ENCODE assay signal across 21 cellular contexts in genomic region chr1:61341426-61341825, GRCh38.
A peak's percentile ranks its signal among the peaks of the same experiment; 100 is the strongest.
DNase-seq lines count a peak whose midpoint lies in the region; ATAC-seq and TF ChIP-seq lines count a peak whose summit lies in the region.
"Had no signal": no experiment of that assay in that cellular context is flagged by ENCODE, and none has a peak within 500 bp of the region (broad histone marks: within the 10 kb centered on the region; RNA-seq: fewer than 3 reads in every experiment).

No MANE protein-coding gene starts in this region.

- no peak for TF ChIP-seq CTCF in ascending aorta (IDR thresholded peaks at IDR 0.05)
- no peak for TF ChIP-seq CTCF in upper lobe of right lung (IDR thresholded peaks at IDR 0.05)

- H3K36me3 ChIP-seq in ascending aorta (no peaks in the 10 kb centered on the region), upper lobe of right lung (no peaks in the 10 kb centered on the region)
- H3K36me3 ChIP-seq: Peyer's patch had no signal

- peaks cover 3 to 38% of the 10 kb centered on the region in 2 donors for H3K4me1 ChIP-seq in ascending aorta
- H3K4me1 ChIP-seq in upper lobe of right lung, result peaks cover 15% of the 10 kb centered on the region

- H3K27ac ChIP-seq in ascending aorta (peak overlapping the region; percentile 47 to 86), upper lobe of right lung (no peak overlapping the region)
- H3K27ac ChIP-seq: GM23248, Peyer's patch, SK-N-MC had no signal

- no peak overlapping the region for H3K4me3 ChIP-seq in ascending aorta
- H3K4me3 ChIP-seq in upper lobe of right lung, result no peak overlapping the region
- H3K4me3 ChIP-seq: GM23248, Peyer's patch, SK-N-MC had no signal

- intact Hi-C loops in Right ventricle myocardium superior (cut with DNase I) (no loop called here), cardiac septum (cut with DNase I) (loop anchor here (10.0 kb wide), 2 partner anchors 367 to 503 kb away; no protein-coding TSS in a partner anchor), ascending aorta (cut with DNase I) (loop anchor here (5.0 kb wide), 1 partner anchor 511 kb away; no protein-coding TSS in a partner anchor), upper lobe of right lung (cut with DNase I) (no loop called here)

- DNase-seq in Right ventricle myocardium superior, result peak; percentile 42
- no peak for DNase-seq in cardiac septum (ENCODE audit: low spot score)
- peak; percentile 61 for DNase-seq in MV-4-11 (lab: John Stamatoyannopoulos, UW)
- DNase-seq in ascending aorta (ENCODE audit: low spot score in 2 of 2), result no peak
- peak; percentile 73 for DNase-seq in upper lobe of right lung
- DNase-seq in activated T-cell treated with anti-CD3 and anti-CD28 coated beads, Interleukin-2, amount 50 U/mL, for 1 hour, result no peak
- no peak for DNase-seq in activated CD4-positive, alpha-beta T cell treated with anti-CD3 and anti-CD28 coated beads for 4 hours
- DNase-seq: CD4-positive, CD25-positive, alpha-beta regulatory T cell; GM23248; H7; NCI-H1048; NCI-H1417; NCI-H1694; NCI-H2029 treated with DMSO at 0.1 percent for 48 hours; NCI-H446 treated with DMSO at 0.1 percent for 48 hours; NCI-H526; NK-92 treated with Interleukin-12 subunit alpha and Interleukin-12 subunit beta, amount 100 ng/mL, for 24 hours; OCI-M1; Peyer's patch; SIG-M5 had no signal

- ATAC-seq in Right ventricle myocardium superior (ENCODE audit: poor library complexity) (no peak), upper lobe of right lung (peak; percentile 38)

- H3K9me3 ChIP-seq in ascending aorta (no peaks in the 10 kb centered on the region), upper lobe of right lung (no peaks in the 10 kb centered on the region)
- H3K9me3 ChIP-seq: Peyer's patch had no signal

- H3K27me3 ChIP-seq in ascending aorta (no peaks in the 10 kb centered on the region), upper lobe of right lung (no peaks in the 10 kb centered on the region)
- H3K27me3 ChIP-seq: Peyer's patch had no signal

Comparison
In these comparisons a context has a peak if more than half of its experiments do, and no peak if none do; other contexts are left out.
1. DNase-seq: peak in Right ventricle myocardium superior (single experiment), MV-4-11 (single experiment) and upper lobe of right lung (single experiment); none in cardiac septum (single experiment), ascending aorta (0 of 2), activated T-cell treated with anti-CD3 and anti-CD28 coated beads, Interleukin-2, amount 50 U/mL, for 1 hour (single experiment) and activated CD4-positive, alpha-beta T cell treated with anti-CD3 and anti-CD28 coated beads for 4 hours (0 of 2).
2. intact Hi-C loops: an anchor here in cardiac septum (10.0 kb wide) and ascending aorta (5.0 kb wide); none called in Right ventricle myocardium superior and upper lobe of right lung.